In genomic region chr2:157302492-157303099, GRCh38 we compare ENCODE assay signal across 8 cellular contexts. TPM values are rescaled to one million over a fixed set of nuclear protein-coding genes. Genes with fewer than 3 reads are reported as not detected.
A peak's percentile ranks its signal among the peaks of the same experiment; 100 is the strongest.
DNase-seq lines count a peak whose midpoint lies in the region; ATAC-seq and TF ChIP-seq lines count a peak whose summit lies in the region.

No MANE protein-coding gene starts in this region.

- intact Hi-C loops in head of caudate nucleus (cut with DNase I) = loop anchor here (10.0 kb wide), 1 partner anchor 702 kb away; no protein-coding TSS in a partner anchor
- intact Hi-C loops in activated T-helper 2 cell treated with anti-CD3 and anti-CD28 coated beads, Interferon-gamma antibody, Interleukin-2, Interleukin-4, amounts not matched to agents 10 μg/mL and 5 μg/mL and 100 μg/mL, durations not matched to agents 14 hours and 24 hours and 36 hours (cut with micrococcal nuclease) = loop anchor here (1.0 to 10.0 kb wide), 8 partner anchors 24 to 710 kb away; partner anchors contain the start of gene ACVR1C

- no peaks in the 10 kb centered on the region for H4K20me1 ChIP-seq in DOHH2 (ENCODE audit: control insufficient read depth, insufficient read depth, low read depth, low read length)

- H3K27me3 Mint-ChIP-seq in activated T-cell treated with anti-CD3 and anti-CD28 coated beads, Interleukin-2, amount 50 U/mL, for 72 hours (ENCODE audit: low read depth) = peaks cover 4% of the 10 kb centered on the region
- peaks cover 10% of the 10 kb centered on the region for H3K27me3 Mint-ChIP-seq in activated T-helper 2 cell treated with anti-CD3 and anti-CD28 coated beads, Interferon-gamma antibody, Interleukin-2, Interleukin-4, amounts not matched to agents 10 μg/mL and 5 μg/mL and 100 μg/mL, durations not matched to agents 14 hours and 24 hours and 36 hours (ENCODE audit: low read depth)

- no peak overlapping the region for H3K27ac Mint-ChIP-seq in activated T-cell treated with anti-CD3 and anti-CD28 coated beads, Interleukin-2, amount 50 U/mL, for 72 hours
- no peak overlapping the region for H3K27ac Mint-ChIP-seq in activated T-helper 2 cell treated with anti-CD3 and anti-CD28 coated beads, Interferon-gamma antibody, Interleukin-2, Interleukin-4, amounts not matched to agents 10 μg/mL and 5 μg/mL and 100 μg/mL, durations not matched to agents 14 hours and 24 hours and 36 hours

- no peak overlapping the region for H3K4me3 ChIP-seq in DOHH2 (ENCODE audit: low read length)

- DNase-seq in NCI-H446 treated with DMSO at 0.1 percent for 48 hours (lab: John Stamatoyannopoulos, UW) = peak; percentile 15
- DNase-seq in activated T-cell treated with anti-CD3 and anti-CD28 coated beads, Interleukin-2, amount 50 U/mL, for 72 hours = peak; percentile 21 to 30
- peak in 27 of 42 donors; percentile 15 to 81 (median 56) for DNase-seq in head of caudate nucleus
- DNase-seq in pulmonary artery endothelial cell (ENCODE audit: low read depth, low spot score) = peak; percentile 4
- DNase-seq in activated T-helper 2 cell treated with anti-CD3 and anti-CD28 coated beads, Interferon-gamma antibody, Interleukin-2, Interleukin-4, amounts not matched to agents 10 μg/mL and 5 μg/mL and 100 μg/mL, durations not matched to agents 14 hours and 24 hours and 36 hours (ENCODE audit: low spot score) = no peak

- no peaks in the 10 kb centered on the region for H3K79me2 ChIP-seq in DOHH2 (ENCODE audit: control insufficient read depth, low read length)

- H3K4me2 ChIP-seq in DOHH2 (ENCODE audit: low read length) = no peak overlapping the region; the same call in 1 of the 2 replicates

- H3K9me3 ChIP-seq in DOHH2 (ENCODE audit: control insufficient read depth, insufficient read depth, low read length) = no peaks in the 10 kb centered on the region

- peaks cover 8% of the 10 kb centered on the region for H3K4me1 ChIP-seq in DOHH2 (ENCODE audit: control insufficient read depth, low read length)

- H3K9me3 Mint-ChIP-seq in activated T-cell treated with anti-CD3 and anti-CD28 coated beads, Interleukin-2, amount 50 U/mL, for 72 hours = no peaks in the 10 kb centered on the region
- H3K9me3 Mint-ChIP-seq in activated T-helper 2 cell treated with anti-CD3 and anti-CD28 coated beads, Interferon-gamma antibody, Interleukin-2, Interleukin-4, amounts not matched to agents 10 μg/mL and 5 μg/mL and 100 μg/mL, durations not matched to agents 14 hours and 24 hours and 36 hours = no peaks in the 10 kb centered on the region

- H3K4me1 Mint-ChIP-seq in activated T-cell treated with anti-CD3 and anti-CD28 coated beads, Interleukin-2, amount 50 U/mL, for 72 hours (ENCODE audit: low read depth) = peaks cover 35% of the 10 kb centered on the region
- peaks cover 16% of the 10 kb centered on the region for H3K4me1 Mint-ChIP-seq in activated T-helper 2 cell treated with anti-CD3 and anti-CD28 coated beads, Interferon-gamma antibody, Interleukin-2, Interleukin-4, amounts not matched to agents 10 μg/mL and 5 μg/mL and 100 μg/mL, durations not matched to agents 14 hours and 24 hours and 36 hours (ENCODE audit: low read depth)

- peaks cover 11% of the 10 kb centered on the region for H3K27me3 ChIP-seq in DOHH2 (ENCODE audit: control insufficient read depth, low read length)

- TF ChIP-seq CTCF in DOHH2 (IDR thresholded peaks at IDR 0.05; ENCODE audit: low read depth, low read length, poor library complexity, severe bottlenecking) = peak; percentile 77

- no peak overlapping the region for H3K4me3 Mint-ChIP-seq in activated T-cell treated with anti-CD3 and anti-CD28 coated beads, Interleukin-2, amount 50 U/mL, for 72 hours
- H3K4me3 Mint-ChIP-seq in activated T-helper 2 cell treated with anti-CD3 and anti-CD28 coated beads, Interferon-gamma antibody, Interleukin-2, Interleukin-4, amounts not matched to agents 10 μg/mL and 5 μg/mL and 100 μg/mL, durations not matched to agents 14 hours and 24 hours and 36 hours (ENCODE audit: low read depth) = no peak overlapping the region

- ATAC-seq in GM19324 (IDR thresholded peaks at IDR 0.05; ENCODE audit: low FRiP score, unreplicated experiment) = peak; percentile 53
- peak; percentile 59 for ATAC-seq in HG03280 (IDR thresholded peaks at IDR 0.05; ENCODE audit: unreplicated experiment)
- peak; percentile 71 to 78 for ATAC-seq in activated T-cell treated with anti-CD3 and anti-CD28 coated beads, Interleukin-2, amount 50 U/mL, for 72 hours (replicated peaks in 1 of 2)

- no peaks in the 10 kb centered on the region for H3K9me2 ChIP-seq in DOHH2 (replicated peaks; ENCODE audit: control insufficient read depth, low read length)

- no peaks in the 10 kb centered on the region for H3F3A ChIP-seq in DOHH2 (ENCODE audit: control insufficient read depth, insufficient read depth)

- no peak overlapping the region for H3K27ac ChIP-seq in DOHH2 (ENCODE audit: low read depth, low read length)

- H3K36me3 ChIP-seq in DOHH2 (ENCODE audit: control insufficient read depth, low read length) = no peaks in the 10 kb centered on the region

- H3K36me3 Mint-ChIP-seq in activated T-cell treated with anti-CD3 and anti-CD28 coated beads, Interleukin-2, amount 50 U/mL, for 72 hours (ENCODE audit: insufficient read depth in 2 of 2) = no peaks in the 10 kb centered on the region
- no peaks in the 10 kb centered on the region for H3K36me3 Mint-ChIP-seq in activated T-helper 2 cell treated with anti-CD3 and anti-CD28 coated beads, Interferon-gamma antibody, Interleukin-2, Interleukin-4, amounts not matched to agents 10 μg/mL and 5 μg/mL and 100 μg/mL, durations not matched to agents 14 hours and 24 hours and 36 hours (ENCODE audit: low read depth)

RNA-seq across cellular contexts. Expression of gene ERMN, which starts 23.0 kb away (rescaled TPM):
- total RNA-seq in activated T-cell treated with anti-CD3 and anti-CD28 coated beads, Interleukin-2, amount 50 U/mL, for 72 hours = 1 to 10 TPM; 2.8 to 3.5 TPM
- total RNA-seq in pulmonary artery endothelial cell = not detected in 2 replicates
- total RNA-seq in activated T-helper 2 cell treated with anti-CD3 and anti-CD28 coated beads, Interferon-gamma antibody, Interleukin-2, Interleukin-4, amounts not matched to agents 10 μg/mL and 5 μg/mL and 100 μg/mL, durations not matched to agents 14 hours and 24 hours and 36 hours = 1.9 and 2.0 TPM in 2 replicates

RNA-seq across cellular contexts. Expression of gene GALNT5, which starts 45.1 kb away (rescaled TPM):
- total RNA-seq in activated T-cell treated with anti-CD3 and anti-CD28 coated beads, Interleukin-2, amount 50 U/mL, for 72 hours = not detected
- under 0.01 TPM in 1 of 2 replicates, not detected in the other for total RNA-seq in pulmonary artery endothelial cell
- total RNA-seq in activated T-helper 2 cell treated with anti-CD3 and anti-CD28 coated beads, Interferon-gamma antibody, Interleukin-2, Interleukin-4, amounts not matched to agents 10 μg/mL and 5 μg/mL and 100 μg/mL, durations not matched to agents 14 hours and 24 hours and 36 hours = not detected in 2 replicates
